ENCODE assay signal across 39 cellular contexts in the genomic region with DNA sequence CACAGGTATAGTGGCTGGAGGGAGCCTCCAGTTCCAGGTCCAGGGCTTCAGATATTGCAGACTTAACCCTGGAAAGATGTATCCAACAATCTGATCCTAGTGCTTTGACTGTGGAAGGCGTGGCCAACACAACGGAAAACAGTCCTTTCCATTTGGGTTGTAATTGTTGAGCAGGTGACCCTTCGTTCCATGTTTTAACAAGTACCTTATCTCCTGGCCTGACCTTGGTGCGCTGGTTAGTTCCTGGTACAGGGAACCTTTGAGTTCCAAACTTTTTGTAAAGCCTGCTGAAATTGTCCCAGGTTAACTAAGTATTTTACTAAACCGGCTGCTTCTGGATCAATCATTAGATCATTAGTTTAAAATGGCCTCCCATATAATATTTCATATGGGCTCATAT. TPM values are rescaled to one million over a fixed set of nuclear protein-coding genes. Genes with fewer than 3 reads are reported as not detected.
A peak's percentile ranks its signal among the peaks of the same experiment; 100 is the strongest.
DNase-seq lines count a peak whose midpoint lies in the region; ATAC-seq, FAIRE-seq and TF ChIP-seq lines count a peak whose summit lies in the region.
"Had no signal": no experiment of that assay in that cellular context is flagged by ENCODE, and none has a peak within 500 bp of the region (broad histone marks: within the 10 kb centered on the region; RNA-seq: fewer than 3 reads in every experiment).

No MANE protein-coding gene starts in this region.

- H2AFZ ChIP-seq in GM23338 = no peak overlapping the region

- peaks cover 0 to 13% (median 0%) of the 10 kb centered on the region in 3 donors for H3K9me3 ChIP-seq in body of pancreas
- no peaks in the 10 kb centered on the region for H3K9me3 ChIP-seq in pancreas
- H3K9me3 ChIP-seq: A549, BE2C, Caco-2 had no signal

- H4K20me1 ChIP-seq in GM23338 (replicated peaks; ENCODE audit: insufficient read depth) = no peaks in the 10 kb centered on the region
- H4K20me1 ChIP-seq: BLaER1; BLaER1 treated with 17β-estradiol and CSF1 and Interleukin-3, amounts not matched to agents 10 nM and 100 nM had no signal

- no peak overlapping the region for H3K27ac ChIP-seq in GM23338 (ENCODE audit: low read depth)
- H3K27ac ChIP-seq in body of pancreas = no peak overlapping the region
- H3K27ac ChIP-seq in pancreas = no peak overlapping the region
- H3K27ac ChIP-seq: 22Rv1; A549; BLaER1; BLaER1 treated with 17β-estradiol and CSF1 and Interleukin-3, amounts not matched to agents 10 nM and 100 nM; C4-2B had no signal

- no peak for DNase-seq in GM23338 (ENCODE audit: low spot score)
- DNase-seq in body of pancreas = peak in 3 of 4 donors; percentile 16 to 57 (median 50)
- DNase-seq in pancreas = peak in 1 of 6 donors; percentile 5
- no peak for DNase-seq in stimulated activated CD4-positive, alpha-beta T cell treated with anti-CD3 and anti-CD28 coated beads, Interleukin-4, amount 100 ng/mL, for 4 hours
- no peak for DNase-seq in T-helper 2 cell
- DNase-seq: 8988T; ACHN; AML-193; BE2C; C1 segment of cervical spinal cord; Caco-2; Calu3; CD4-positive, alpha-beta memory T cell; CD4-positive, alpha-beta T cell; CD4-positive, CD25-positive, alpha-beta regulatory T cell; CD8-positive, alpha-beta memory T cell; CD8-positive, alpha-beta T cell; COR-L47; DMS 273 treated with DMSO at 0.1 percent for 48 hours; DMS153; DMS53; DMS79; DMS79 treated with DMSO at 0.1 percent for 48 hours; DND-41; EL had no signal

- H3K4me3 ChIP-seq in GM23338 (no peak overlapping the region), body of pancreas (no peak overlapping the region), pancreas (no peak overlapping the region)
- H3K4me3 ChIP-seq: A549; BLaER1; BLaER1 treated with 17β-estradiol and CSF1 and Interleukin-3, amounts not matched to agents 10 nM and 100 nM had no signal

- H3F3A ChIP-seq in GM23338 (replicated peaks; ENCODE audit: low read depth) = no peaks in the 10 kb centered on the region

- no peaks in the 10 kb centered on the region for H3K4me1 ChIP-seq in GM23338 (ENCODE audit: insufficient read depth)
- peaks cover 6% of the 10 kb centered on the region for H3K4me1 ChIP-seq in body of pancreas
- H3K4me1 ChIP-seq in pancreas = no peaks in the 10 kb centered on the region
- H3K4me1 ChIP-seq: A549, BE2C, BLaER1, Caco-2 had no signal

- no peak overlapping the region for H3K27ac Mint-ChIP-seq in GM23338
- H3K27ac Mint-ChIP-seq: B cell; CD14-positive monocyte; CD4-positive, alpha-beta T cell; CD8-positive, alpha-beta T cell had no signal

- H3K4me1 Mint-ChIP-seq in GM23338 = peaks cover 7% of the 10 kb centered on the region
- H3K4me1 Mint-ChIP-seq: B cell had no signal

- H3K27me3 ChIP-seq in GM23338 (ENCODE audit: insufficient read depth) (no peaks in the 10 kb centered on the region), body of pancreas (no peaks in the 10 kb centered on the region), pancreas (no peaks in the 10 kb centered on the region)
- H3K27me3 ChIP-seq: BLaER1; BLaER1 treated with 17β-estradiol and CSF1 and Interleukin-3, amounts not matched to agents 10 nM and 100 nM had no signal

- WGBS in body of pancreas, 2 donors = 36 to 38% methylated on average over 5 of the region's 5 CpGs
- WGBS in pancreas, 2 donors = 38 to 48% methylated on average over 5 of the region's 5 CpGs

- no peak for TF ChIP-seq POLR2A in body of pancreas (IDR thresholded peaks at IDR 0.05)

- H3K9me3 Mint-ChIP-seq in GM23338 = peaks cover 23% of the 10 kb centered on the region; the same call in 2 of the 3 replicates

- peaks cover 7% of the 10 kb centered on the region; the same call in 2 of the 3 replicates for H3K36me3 Mint-ChIP-seq in GM23338 (ENCODE audit: low read depth)
- H3K36me3 Mint-ChIP-seq: CD14-positive monocyte had no signal

- H3K4me2 ChIP-seq in GM23338 = 0 out of 2 replicates have a peak overlapping the region, but pooled peaks have one; percentile 14
- H3K4me2 ChIP-seq: A549; BLaER1; BLaER1 treated with 17β-estradiol and CSF1 and Interleukin-3, amounts not matched to agents 10 nM and 100 nM had no signal

- no peak for ATAC-seq in GM23338
- no peak for ATAC-seq in body of pancreas
- peak in 3 of 4 donors; percentile 29 to 66 (median 61) for ATAC-seq in pancreas
- no peak for ATAC-seq in HG02623 (IDR thresholded peaks at IDR 0.05; ENCODE audit: unreplicated experiment)
- ATAC-seq: A549; CD8-positive, alpha-beta T cell had no signal

- no peak for FAIRE-seq in pancreas (lab: Jason Lieb, UNC)
- FAIRE-seq: A204.1, A549, D721Med had no signal

- TF ChIP-seq CTCF in GM23338 (conservative IDR thresholded peaks at IDR 0.05; ENCODE audit: low read depth in 2 of 2) (no peak), body of pancreas (IDR thresholded peaks at IDR 0.05) (no peak), pancreas (IDR thresholded peaks at IDR 0.05) (no peak)

- intact Hi-C loops in body of pancreas (cut with DNase I) (no loop called here), pancreas (cut with DNase I) (no loop called here)

- H3K4me3 Mint-ChIP-seq in GM23338 = no peak overlapping the region
- H3K4me3 Mint-ChIP-seq: B cell; CD14-positive monocyte; CD4-positive, alpha-beta T cell; CD4-positive, CD25-positive, alpha-beta regulatory T cell; CD8-positive, alpha-beta memory T cell; CD8-positive, alpha-beta T cell had no signal

- H3K36me3 ChIP-seq in GM23338 (ENCODE audit: insufficient read depth) = no peaks in the 10 kb centered on the region
- H3K36me3 ChIP-seq in body of pancreas (replicated peaks in 1 of 2; ENCODE audit: insufficient read depth in 1 of 2, low read depth in 2 of 2) = no peaks in the 10 kb centered on the region
- no peaks in the 10 kb centered on the region for H3K36me3 ChIP-seq in pancreas
- H3K36me3 ChIP-seq: BE2C; BLaER1; BLaER1 treated with 17β-estradiol and CSF1 and Interleukin-3, amounts not matched to agents 10 nM and 100 nM had no signal

- no peaks in the 10 kb centered on the region for H3K79me2 ChIP-seq in GM23338 (replicated peaks; ENCODE audit: insufficient read depth)

- H3K27me3 Mint-ChIP-seq in GM23338 (ENCODE audit: insufficient read depth, low read depth, poor library complexity) = peaks cover 6% of the 10 kb centered on the region
- H3K27me3 Mint-ChIP-seq: CD4-positive, alpha-beta memory T cell; CD4-positive, alpha-beta T cell; CD4-positive, CD25-positive, alpha-beta regulatory T cell; CD8-positive, alpha-beta memory T cell had no signal

- peaks cover 8% of the 10 kb centered on the region; the same call in 1 of the 2 replicates for H3K9me2 ChIP-seq in GM23338 (ENCODE audit: insufficient read depth)

TF ChIP-seq in GM23338, 12 proteins besides CTCF, POLR2A, EP300 and RAD21 (continues in another document):
- TF ChIP-seq, protein P1, sequence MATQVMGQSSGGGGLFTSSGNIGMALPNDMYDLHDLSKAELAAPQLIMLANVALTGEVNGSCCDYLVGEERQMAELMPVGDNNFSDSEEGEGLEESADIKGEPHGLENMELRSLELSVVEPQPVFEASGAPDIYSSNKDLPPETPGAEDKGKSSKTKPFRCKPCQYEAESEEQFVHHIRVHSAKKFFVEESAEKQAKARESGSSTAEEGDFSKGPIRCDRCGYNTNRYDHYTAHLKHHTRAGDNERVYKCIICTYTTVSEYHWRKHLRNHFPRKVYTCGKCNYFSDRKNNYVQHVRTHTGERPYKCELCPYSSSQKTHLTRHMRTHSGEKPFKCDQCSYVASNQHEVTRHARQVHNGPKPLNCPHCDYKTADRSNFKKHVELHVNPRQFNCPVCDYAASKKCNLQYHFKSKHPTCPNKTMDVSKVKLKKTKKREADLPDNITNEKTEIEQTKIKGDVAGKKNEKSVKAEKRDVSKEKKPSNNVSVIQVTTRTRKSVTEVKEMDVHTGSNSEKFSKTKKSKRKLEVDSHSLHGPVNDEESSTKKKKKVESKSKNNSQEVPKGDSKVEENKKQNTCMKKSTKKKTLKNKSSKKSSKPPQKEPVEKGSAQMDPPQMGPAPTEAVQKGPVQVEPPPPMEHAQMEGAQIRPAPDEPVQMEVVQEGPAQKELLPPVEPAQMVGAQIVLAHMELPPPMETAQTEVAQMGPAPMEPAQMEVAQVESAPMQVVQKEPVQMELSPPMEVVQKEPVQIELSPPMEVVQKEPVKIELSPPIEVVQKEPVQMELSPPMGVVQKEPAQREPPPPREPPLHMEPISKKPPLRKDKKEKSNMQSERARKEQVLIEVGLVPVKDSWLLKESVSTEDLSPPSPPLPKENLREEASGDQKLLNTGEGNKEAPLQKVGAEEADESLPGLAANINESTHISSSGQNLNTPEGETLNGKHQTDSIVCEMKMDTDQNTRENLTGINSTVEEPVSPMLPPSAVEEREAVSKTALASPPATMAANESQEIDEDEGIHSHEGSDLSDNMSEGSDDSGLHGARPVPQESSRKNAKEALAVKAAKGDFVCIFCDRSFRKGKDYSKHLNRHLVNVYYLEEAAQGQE (IDR thresholded peaks at IDR 0.05; ENCODE audit: unreplicated experiment) = no peak
- TF ChIP-seq, protein P2, sequence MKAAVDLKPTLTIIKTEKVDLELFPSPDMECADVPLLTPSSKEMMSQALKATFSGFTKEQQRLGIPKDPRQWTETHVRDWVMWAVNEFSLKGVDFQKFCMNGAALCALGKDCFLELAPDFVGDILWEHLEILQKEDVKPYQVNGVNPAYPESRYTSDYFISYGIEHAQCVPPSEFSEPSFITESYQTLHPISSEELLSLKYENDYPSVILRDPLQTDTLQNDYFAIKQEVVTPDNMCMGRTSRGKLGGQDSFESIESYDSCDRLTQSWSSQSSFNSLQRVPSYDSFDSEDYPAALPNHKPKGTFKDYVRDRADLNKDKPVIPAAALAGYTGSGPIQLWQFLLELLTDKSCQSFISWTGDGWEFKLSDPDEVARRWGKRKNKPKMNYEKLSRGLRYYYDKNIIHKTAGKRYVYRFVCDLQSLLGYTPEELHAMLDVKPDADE (IDR thresholded peaks at IDR 0.05) = no peak
- TF ChIP-seq NANOG (IDR thresholded peaks at IDR 0.05; ENCODE audit: borderline replicate concordance) = no peak
- TF ChIP-seq ZNF114 (CRISPR knock-in tag; IDR thresholded peaks at IDR 0.05) = no peak
- no peak for TF ChIP-seq JUNB (IDR thresholded peaks at IDR 0.05; ENCODE audit: unreplicated experiment)
- TF ChIP-seq ZNF331 (CRISPR knock-in tag; IDR thresholded peaks at IDR 0.05; ENCODE audit: low read depth) = no peak

RNA-seq across cellular contexts. Expression of a gene that starts 23.9 kb away (rescaled TPM):
- total RNA-seq in GM23338 (2014; rRNA removed; shearing (Covaris generic)) = not detected in 2 replicates
- polyA plus RNA-seq in GM23338 (2016; fragmentation: Nextera tagmentation; extraction: Ambion mirVana) = not detected in 2 replicates
- total RNA-seq in body of pancreas = 10 to 100 TPM in 1 of 2 donors, 1 to 10 TPM in 1; 8.6 to 10.6 TPM
- 1 to 10 TPM; 2.2 to 7.7 (median 4.0) TPM for total RNA-seq in pancreas
- polyA plus RNA-seq in pancreas = 1 to 10 TPM; 2.9 to 5.7 TPM
- total RNA-seq: A172, A673, Caco-2, Calu3 had no signal
- polyA plus RNA-seq: A549, AG04450, BJ had no signal

RNA-seq across cellular contexts. Expression of a gene that starts 29.5 kb away (rescaled TPM):
- not detected in 2 replicates for total RNA-seq in GM23338 (2014; rRNA removed; shearing (Covaris generic))
- polyA plus RNA-seq in GM23338 (2016; fragmentation: Nextera tagmentation; extraction: Ambion mirVana) = not detected in 2 replicates
- 1 to 10 TPM in 1 of 2 donors, under 1 TPM in 1; 0.66 to 3.9 TPM for total RNA-seq in body of pancreas
- 1 to 10 TPM in 3 of 6 donors, under 1 TPM in 3; 0.51 to 6.2 (median 1.3) TPM for total RNA-seq in pancreas
- 1 to 10 TPM; 1.7 to 2.3 TPM for polyA plus RNA-seq in pancreas
- total RNA-seq: Caco-2 had no signal

Comparison
In these comparisons a context has a peak if more than half of its experiments do, and no peak if none do; other contexts are left out.
1. ATAC-seq: peak in pancreas (3 of 4); none in GM23338 (single experiment), body of pancreas (single experiment) and HG02623 (single experiment).
2. DNase-seq: peak in body of pancreas (3 of 4); none in GM23338 (single experiment), stimulated activated CD4-positive, alpha-beta T cell treated with anti-CD3 and anti-CD28 coated beads, Interleukin-4, amount 100 ng/mL, for 4 hours (0 of 2) and T-helper 2 cell (0 of 5).